Comparison of ENCODE assay signal across 21 cellular contexts in the genomic region with DNA sequence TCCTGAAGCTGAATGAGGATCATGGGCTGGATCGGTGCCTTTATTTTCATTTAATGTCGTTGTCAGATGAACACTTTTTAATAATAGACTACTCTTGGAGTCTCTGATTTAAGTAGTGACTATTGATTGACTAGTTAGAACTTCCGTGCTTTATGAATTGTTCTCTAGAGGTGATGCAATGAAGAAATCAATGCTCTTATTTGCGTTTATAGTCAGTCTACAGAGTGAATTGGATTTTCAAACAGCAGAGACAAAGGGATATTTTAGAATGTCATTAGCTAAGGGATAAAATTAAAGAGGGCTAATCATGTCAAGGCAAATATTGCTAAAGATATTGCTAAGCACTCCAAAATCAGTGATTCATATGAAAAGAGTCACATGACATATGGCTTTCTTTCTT.
DNase-seq lines count a peak whose midpoint lies in the region; ATAC-seq and TF ChIP-seq lines count a peak whose summit lies in the region.
"Had no signal": no experiment of that assay in that cellular context is flagged by ENCODE, and none has a peak within 500 bp of the region (broad histone marks: within the 10 kb centered on the region; RNA-seq: fewer than 3 reads in every experiment).

No MANE protein-coding gene starts in this region.

- H3K9me3 Mint-ChIP-seq in Calu3 (ENCODE audit: low read depth, unreplicated experiment), result peaks cover 7% of the 10 kb centered on the region
- H3K9me3 Mint-ChIP-seq: CD8-positive, alpha-beta T cell; HFFc6 had no signal

- peaks cover 9% of the 10 kb centered on the region for H3K36me3 Mint-ChIP-seq in Calu3 (ENCODE audit: insufficient read depth, unreplicated experiment)
- H3K36me3 Mint-ChIP-seq: CD4-positive, CD25-positive, alpha-beta regulatory T cell; CD8-positive, alpha-beta T cell had no signal

- H3K9me3 ChIP-seq in right lobe of liver (no peaks in the 10 kb centered on the region), mucosa of descending colon (no peaks in the 10 kb centered on the region)
- H3K9me3 ChIP-seq: BLaER1, Caco-2, HAP-1 had no signal

- peak overlapping the region; percentile 53 for H3K4me3 Mint-ChIP-seq in Calu3 (ENCODE audit: low read depth, unreplicated experiment)
- H3K4me3 Mint-ChIP-seq: B cell; CD4-positive, CD25-positive, alpha-beta regulatory T cell; CD8-positive, alpha-beta T cell; HFFc6 had no signal

- H3K27ac Mint-ChIP-seq in Calu3 (ENCODE audit: unreplicated experiment), result peak overlapping the region; percentile 84
- H3K27ac Mint-ChIP-seq: B cell; CD4-positive, CD25-positive, alpha-beta regulatory T cell; CD8-positive, alpha-beta T cell; HFFc6 had no signal

- TF ChIP-seq POLR2A in right lobe of liver (IDR thresholded peaks at IDR 0.05), result no peak

- H3K4me1 Mint-ChIP-seq in Calu3 (ENCODE audit: low read depth, unreplicated experiment), result peaks cover 30% of the 10 kb centered on the region
- H3K4me1 Mint-ChIP-seq: B cell; CD4-positive, CD25-positive, alpha-beta regulatory T cell had no signal

- H3K4me3 ChIP-seq in right lobe of liver, result no peak overlapping the region
- no peak overlapping the region for H3K4me3 ChIP-seq in mucosa of descending colon
- H3K4me3 ChIP-seq: BLaER1, GM12878, HAP-1 had no signal

- DNase-seq in Calu3 (no peak), left lobe of liver (ENCODE audit: low spot score) (no peak), right lobe of liver (no peak), GM19240 (ENCODE audit: insufficient read length, low spot score) (no peak), mucosa of descending colon (no peak)
- no peak for DNase-seq in activated CD4-positive, CD25-positive, alpha-beta regulatory T cell treated with anti-CD3 and anti-CD28 coated beads, Interleukin-2, amount 50 U/mL, for 72 hours
- DNase-seq: Caco-2; CD4-positive, CD25-positive, alpha-beta regulatory T cell; CD8-positive, alpha-beta T cell; DMS 273 treated with DMSO at 0.1 percent for 48 hours; DMS79; EL; GDM1; GOT3; HFFc6 had no signal

- no peaks in the 10 kb centered on the region for H3K27me3 Mint-ChIP-seq in Calu3 (ENCODE audit: unreplicated experiment)
- H3K27me3 Mint-ChIP-seq: B cell; CD4-positive, CD25-positive, alpha-beta regulatory T cell had no signal

- CTCF ChIA-PET in Calu3 (lab: Charles Lee), result no interaction called here

- no peak overlapping the region for H3K27ac ChIP-seq in right lobe of liver
- H3K27ac ChIP-seq: 22Rv1, BLaER1, C4-2B had no signal

- H3K36me3 ChIP-seq in right lobe of liver (no peaks in the 10 kb centered on the region), mucosa of descending colon (ENCODE audit: low read depth) (no peaks in the 10 kb centered on the region)
- H3K36me3 ChIP-seq: BLaER1, HAP-1 had no signal

- BruUV-seq in Calu3 (replicated peaks; lab: Mats Ljungman, UMichigan), result no TSS peak

- ATAC-seq in left lobe of liver, result peak; percentile 38
- peak in 3 of 4 donors; percentile 40 to 69 (median 62) for ATAC-seq in right lobe of liver
- no peak for ATAC-seq in mucosa of descending colon
- ATAC-seq: CD8-positive, alpha-beta T cell; GM12878 had no signal

- H3K27me3 ChIP-seq in right lobe of liver, result no peaks in the 10 kb centered on the region
- H3K27me3 ChIP-seq: BLaER1 had no signal

- TF ChIP-seq CTCF in Calu3 (IDR thresholded peaks at IDR 0.05; ENCODE audit: unreplicated experiment) (no peak), right lobe of liver (IDR thresholded peaks at IDR 0.05) (no peak), mucosa of descending colon (IDR thresholded peaks at IDR 0.05) (no peak)

- intact Hi-C loops in Calu3 (cut with micrococcal nuclease; ENCODE audit: unreplicated experiment) (loop anchor here (5.0 to 10.0 kb wide), 2 partner anchors 382 to 654 kb away; a partner anchor contains a TSS), right lobe of liver (cut with DNase I) (no loop called here), mucosa of descending colon (cut with DNase I, micrococcal nuclease) (no loop called here)

- H3K4me1 ChIP-seq in right lobe of liver (no peaks in the 10 kb centered on the region), mucosa of descending colon (ENCODE audit: low read depth) (no peaks in the 10 kb centered on the region)
- H3K4me1 ChIP-seq: BLaER1, Caco-2, HAP-1 had no signal

- WGBS in right lobe of liver (ENCODE audit: insufficient coverage, low coverage, low lambda C conversion rate, missing lambda C conversion rate), result 36% methylated on average over 4 of the region's 4 CpGs
